In the genomic region with DNA sequence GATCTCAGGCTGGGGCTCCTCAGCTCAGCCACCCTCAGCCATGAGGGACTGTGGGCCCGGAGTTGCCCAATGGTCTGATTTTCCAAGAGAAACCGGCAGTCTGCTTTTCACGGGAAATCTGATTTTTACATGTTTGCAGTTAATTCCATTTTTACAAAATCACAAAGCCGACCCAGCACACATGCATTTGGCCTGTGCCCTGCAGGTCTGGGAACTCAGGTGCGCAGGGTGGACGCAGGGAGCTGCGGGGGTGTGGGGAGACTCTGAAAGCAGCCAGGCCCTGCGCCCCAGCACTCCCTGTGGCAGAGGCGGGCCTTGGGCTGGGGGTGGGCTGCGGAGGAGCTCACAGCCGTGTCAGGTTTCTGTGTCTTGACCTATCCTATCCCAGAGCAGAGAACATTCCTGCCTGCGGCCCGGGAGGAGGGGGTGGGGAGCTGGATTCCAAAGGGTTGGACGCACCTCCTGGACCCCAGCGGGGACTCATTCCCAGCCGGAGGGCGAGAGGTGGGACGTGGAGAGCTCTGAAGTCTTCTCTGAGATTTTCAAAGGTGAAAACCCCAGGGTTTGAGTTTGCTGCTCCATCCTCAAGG, we compare ENCODE assay signal across 15 cellular contexts.
DNase-seq lines count a peak whose midpoint lies in the region; ATAC-seq lines count a peak whose summit lies in the region.
"Had no signal": no experiment of that assay in that cellular context is flagged by ENCODE, and none has a peak within 500 bp of the region (broad histone marks: within the 10 kb centered on the region; RNA-seq: fewer than 3 reads in every experiment).

No MANE protein-coding gene starts in this region.

- H3K79me1 ChIP-seq in neuronal stem cell (ENCODE audit: low read depth, low read length) = peaks cover 5% of the 10 kb centered on the region

- H3K18ac ChIP-seq in neuronal stem cell (ENCODE audit: low read length) = peak overlapping the region; percentile 99

- peak overlapping the region; percentile 99 for H2AK5ac ChIP-seq in neuronal stem cell (ENCODE audit: low read depth, low read length)

- ATAC-seq in HG02840 (IDR thresholded peaks at IDR 0.05; ENCODE audit: low FRiP score, unreplicated experiment) = no peak
- ATAC-seq: natural killer cell had no signal

- H2AFZ ChIP-seq in neuronal stem cell (ENCODE audit: low read length) = peak overlapping the region; percentile 93

- H3K14ac ChIP-seq in neuronal stem cell (ENCODE audit: low read length) = peak overlapping the region; percentile 42

- H4K91ac ChIP-seq in neuronal stem cell (ENCODE audit: low read depth, low read length, poor library complexity) = peak overlapping the region; percentile 88

- H3K4me3 ChIP-seq in BLaER1 (no peak overlapping the region), SJCRH30 (peak overlapping the region; percentile 35), neuronal stem cell (ENCODE audit: low read length in 2 of 2) (peak overlapping the region; percentile 31 to 57)
- H3K4me3 ChIP-seq in effector memory CD4-positive, alpha-beta T cell (ENCODE audit: insufficient read depth, low read depth, low read length, poor library complexity, severe bottlenecking) = no peak overlapping the region

- H3K27ac ChIP-seq in BLaER1 (peak overlapping the region; percentile 89), SJCRH30 (peak overlapping the region; percentile 3; the same call in 1 of the 2 replicates), neuronal stem cell (replicated peaks; ENCODE audit: low read length) (peak overlapping the region; percentile 91)
- H3K27ac ChIP-seq in effector memory CD4-positive, alpha-beta T cell (ENCODE audit: insufficient read depth, low read length, poor library complexity, severe bottlenecking) = no peak overlapping the region

- peak overlapping the region; percentile 92 for H2BK12ac ChIP-seq in neuronal stem cell (ENCODE audit: low read length)

- H3K9me3 ChIP-seq in BLaER1 (no peaks in the 10 kb centered on the region), SJCRH30 (replicated peaks) (no peaks in the 10 kb centered on the region), neuronal stem cell (replicated peaks in 1 of 2; ENCODE audit: control insufficient read depth in 2 of 2, insufficient read depth in 1 of 2, low read depth in 1 of 2, low read length in 2 of 2) (no peaks in the 10 kb centered on the region)
- H3K9me3 ChIP-seq in effector memory CD4-positive, alpha-beta T cell (ENCODE audit: control insufficient read depth, low read length) = no peaks in the 10 kb centered on the region

- H3K4me1 ChIP-seq in BLaER1 = peaks cover 69% of the 10 kb centered on the region
- H3K4me1 ChIP-seq in SJCRH30 = no peaks in the 10 kb centered on the region; the same call in 1 of the 2 replicates
- peaks cover 26 to 35% of the 10 kb centered on the region in 2 donors for H3K4me1 ChIP-seq in neuronal stem cell (ENCODE audit: control insufficient read depth in 2 of 2, insufficient read depth in 1 of 2, low read depth in 1 of 2, low read length in 2 of 2)
- no peaks in the 10 kb centered on the region for H3K4me1 ChIP-seq in effector memory CD4-positive, alpha-beta T cell (ENCODE audit: control insufficient read depth, insufficient read depth, low read length, poor library complexity, severe bottlenecking)

- WGBS in neuronal stem cell (ENCODE audit: extremely low coverage in 2 of 2, insufficient read length in 2 of 2, insufficient replicate concordance in 1 of 2), 2 donors = no CpG with 5 or more reads among the region's 18 CpGs

- peak; percentile 82 to 84 for DNase-seq in SJCRH30
- peak; percentile 74 for DNase-seq in iPS DF 4.7 (ENCODE audit: extremely low read depth, low spot score)
- DNase-seq in neuronal stem cell (ENCODE audit: low spot score) = peak; percentile 82
- no peak for DNase-seq in effector memory CD4-positive, alpha-beta T cell
- DNase-seq in occipital lobe (lab: John Stamatoyannopoulos, UW) = no peak
- no peak for DNase-seq in KG1 (lab: John Stamatoyannopoulos, UW)
- DNase-seq: activated naive CD4-positive, alpha-beta T cell treated with anti-CD3 and anti-CD28 coated beads, Interleukin-2, amount 10 ng/mL, durations not matched to agents 7 days and 5 days; cortex of kidney; kidney; natural killer cell; NCI-H2081 treated with DMSO at 0.1 percent for 48 hours; SHP77; stimulated activated CD4-positive, alpha-beta T cell treated with anti-CD3 and anti-CD28 coated beads, Interleukin-15, amount 100 ng/mL, for 24 hours had no signal

- peak overlapping the region; percentile 73 for H2BK120ac ChIP-seq in neuronal stem cell (ENCODE audit: low read depth, low read length)

- H3K23ac ChIP-seq in neuronal stem cell (ENCODE audit: low read depth, low read length, poor library complexity) = peak overlapping the region; percentile 92

- H4K20me1 ChIP-seq in BLaER1 = no peaks in the 10 kb centered on the region

- peak overlapping the region; percentile 99 for H3K4ac ChIP-seq in neuronal stem cell (ENCODE audit: low read length)

- peak overlapping the region; percentile 70 for H3K9ac ChIP-seq in BLaER1
- H3K9ac ChIP-seq in neuronal stem cell (ENCODE audit: low read depth, low read length, poor library complexity) = peak overlapping the region; percentile 74

- H3K36me3 ChIP-seq in BLaER1 (peaks cover 58% of the 10 kb centered on the region), SJCRH30 (no peaks in the 10 kb centered on the region), neuronal stem cell (replicated peaks in 1 of 2; ENCODE audit: control insufficient read depth in 2 of 2, insufficient read depth in 2 of 2, low read length in 2 of 2) (peaks cover 0 to 3% of the 10 kb centered on the region in 2 donors)
- H3K36me3 ChIP-seq in effector memory CD4-positive, alpha-beta T cell (ENCODE audit: control insufficient read depth, insufficient read depth, low read length) = no peaks in the 10 kb centered on the region

- peak overlapping the region; percentile 82 for H3K4me2 ChIP-seq in BLaER1
- peak overlapping the region; percentile 46 for H3K4me2 ChIP-seq in neuronal stem cell (ENCODE audit: insufficient read depth, low read length, poor library complexity, severe bottlenecking)

- H2BK15ac ChIP-seq in neuronal stem cell (ENCODE audit: low read length) = peak overlapping the region; percentile 83

- H2BK5ac ChIP-seq in neuronal stem cell (ENCODE audit: low read length) = peak overlapping the region; percentile 76

- H3K27me3 ChIP-seq in BLaER1 (no peaks in the 10 kb centered on the region), SJCRH30 (no peaks in the 10 kb centered on the region), neuronal stem cell (ENCODE audit: control insufficient read depth in 3 of 3, insufficient read depth in 3 of 3, low read depth in 1 of 3, low read length in 3 of 3) (no peaks in the 10 kb centered on the region)
- H3K27me3 ChIP-seq in effector memory CD4-positive, alpha-beta T cell (replicated peaks; ENCODE audit: control insufficient read depth, insufficient read depth, low read length, poor library complexity, severe bottlenecking) = no peaks in the 10 kb centered on the region

- H4K8ac ChIP-seq in neuronal stem cell (ENCODE audit: low read depth, low read length) = no peak overlapping the region

Comparison
In these comparisons a context has a peak if more than half of its experiments do, and no peak if none do; other contexts are left out.
1. H3K4me3 ChIP-seq: peak in SJCRH30 (single experiment) and neuronal stem cell (2 of 2); none in BLaER1 (single experiment) and effector memory CD4-positive, alpha-beta T cell (single experiment).
2. DNase-seq: peak in SJCRH30 (2 of 2), iPS DF 4.7 (single experiment) and neuronal stem cell (single experiment); none in effector memory CD4-positive, alpha-beta T cell (0 of 3), occipital lobe (single experiment) and KG1 (single experiment).